In the genomic region with DNA sequence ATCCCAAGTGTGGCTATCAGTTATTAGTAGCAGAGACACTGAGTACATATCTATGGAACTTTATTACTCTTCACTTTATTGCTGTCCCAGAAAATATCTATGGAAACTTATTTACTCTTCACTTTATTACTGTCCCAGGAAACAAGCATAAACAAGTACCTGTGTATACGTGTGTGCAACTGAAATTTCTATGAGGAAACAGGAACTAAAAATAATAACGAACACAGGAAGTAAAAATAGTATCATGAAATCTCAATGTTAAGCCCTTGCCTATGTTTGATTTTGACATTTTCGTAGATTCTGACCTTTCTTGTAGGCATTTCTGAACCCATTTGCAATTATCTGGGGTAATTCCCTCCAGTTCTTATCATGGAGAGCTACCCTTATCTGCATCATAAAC, we compare ENCODE assay signal across 1 cellular context.
TF ChIP-seq lines count a peak whose summit lies in the region.

No MANE protein-coding gene starts in this region.

TF ChIP-seq in GM23338, 12 proteins besides CTCF, POLR2A, EP300 and RAD21 (continued from another document):
- TF ChIP-seq, protein P1, sequence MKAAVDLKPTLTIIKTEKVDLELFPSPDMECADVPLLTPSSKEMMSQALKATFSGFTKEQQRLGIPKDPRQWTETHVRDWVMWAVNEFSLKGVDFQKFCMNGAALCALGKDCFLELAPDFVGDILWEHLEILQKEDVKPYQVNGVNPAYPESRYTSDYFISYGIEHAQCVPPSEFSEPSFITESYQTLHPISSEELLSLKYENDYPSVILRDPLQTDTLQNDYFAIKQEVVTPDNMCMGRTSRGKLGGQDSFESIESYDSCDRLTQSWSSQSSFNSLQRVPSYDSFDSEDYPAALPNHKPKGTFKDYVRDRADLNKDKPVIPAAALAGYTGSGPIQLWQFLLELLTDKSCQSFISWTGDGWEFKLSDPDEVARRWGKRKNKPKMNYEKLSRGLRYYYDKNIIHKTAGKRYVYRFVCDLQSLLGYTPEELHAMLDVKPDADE (IDR thresholded peaks at IDR 0.05), result no peak
- no peak for TF ChIP-seq POLR2AphosphoS5 (IDR thresholded peaks at IDR 0.05; ENCODE audit: low read depth)
- TF ChIP-seq ZNF331 (CRISPR knock-in tag; IDR thresholded peaks at IDR 0.05; ENCODE audit: low read depth), result no peak
- no peak for TF ChIP-seq CREB1 (CRISPR knock-in tag; IDR thresholded peaks at IDR 0.05; ENCODE audit: low read depth)
